ENCODE assay signal across 9 cellular contexts in the genomic region with DNA sequence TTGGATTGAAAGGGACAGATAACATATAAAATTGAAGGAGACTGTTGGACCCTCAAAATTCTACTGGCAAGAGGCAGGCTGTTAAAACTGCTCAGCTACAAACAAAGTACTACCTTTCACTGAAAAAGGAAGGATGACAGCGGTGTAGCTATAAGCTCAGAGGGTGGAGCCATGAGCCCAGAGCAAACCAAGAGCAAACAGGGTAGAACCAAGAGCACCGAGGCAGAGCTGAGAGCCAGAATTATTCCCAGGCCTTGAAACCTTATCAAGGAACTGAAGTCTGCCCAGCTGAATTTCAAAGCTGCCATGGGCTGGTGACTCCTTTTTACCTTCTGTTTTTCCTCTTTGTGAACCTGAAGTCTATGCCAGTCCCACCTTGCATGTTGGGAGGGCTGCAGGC.
DNase-seq lines count a peak whose midpoint lies in the region; TF ChIP-seq lines count a peak whose summit lies in the region.
"Had no signal": no experiment of that assay in that cellular context is flagged by ENCODE, and none has a peak within 500 bp of the region (broad histone marks: within the 10 kb centered on the region; RNA-seq: fewer than 3 reads in every experiment).

No MANE protein-coding gene starts in this region.

- no peak overlapping the region for H3K4me3 ChIP-seq in NB4 (ENCODE audit: low read depth, low read length)
- no peak overlapping the region for H3K4me3 ChIP-seq in testis
- H3K4me3 ChIP-seq: coronary artery had no signal

- no peak overlapping the region for H3K4me3 Mint-ChIP-seq in brain

- in situ Hi-C loops in G401 (cut with HindIII; ENCODE audit: low sequenced_read_pairs) = no loop called here

- WGBS in testis, 2 donors = 68 to 70% methylated on average over 2 of the region's 2 CpGs

- DNase-seq in NB4 (ENCODE audit: low read depth) (peak; percentile 44), testis (peak; percentile 16), NCI-H510A (lab: John Stamatoyannopoulos, UW) (no peak), G401 (ENCODE audit: low spot score) (no peak), NCI-H1105 (lab: John Stamatoyannopoulos, UW) (no peak)
- DNase-seq: activated CD8-positive, alpha-beta memory T cell treated with anti-CD3 and anti-CD28 coated beads, Interleukin-2, amount 50 U/mL, for 48 hours had no signal

- peaks cover 86% of the 10 kb centered on the region for H3K36me3 Mint-ChIP-seq in brain

- TF ChIP-seq POLR2A in NB4 (IDR thresholded peaks at IDR 0.05; ENCODE audit: extremely low read depth, insufficient read length) (no peak), testis (IDR thresholded peaks at IDR 0.05) (no peak)

- H3K9me3 ChIP-seq in testis = no peaks in the 10 kb centered on the region

- peak overlapping the region; percentile 38 for H3K27ac ChIP-seq in layer of hippocampus (ENCODE audit: low read depth, low read length)
- peak overlapping the region in 1 of 2 donors; percentile 70 for H3K27ac ChIP-seq in testis

- H3K27ac Mint-ChIP-seq in brain = peak overlapping the region in 4 of 5 experiments; percentile 50 to 92 (median 90)

- H3K4me1 Mint-ChIP-seq in brain = peaks cover 34% of the 10 kb centered on the region

- TF ChIP-seq CTCF in NB4 (IDR thresholded peaks at IDR 0.05; ENCODE audit: low read depth, low read length) (no peak), brain (conservative IDR thresholded peaks at IDR 0.05) (no peak), testis (IDR thresholded peaks at IDR 0.05) (no peak)

- H3K36me3 ChIP-seq in testis (ENCODE audit: low read depth, missing control alignments) = no peaks in the 10 kb centered on the region

- peaks cover 31% of the 10 kb centered on the region for H3K4me1 ChIP-seq in testis

- H3K27me3 ChIP-seq in layer of hippocampus (ENCODE audit: control insufficient read depth, insufficient read depth, low read length) (no peaks in the 10 kb centered on the region), testis (no peaks in the 10 kb centered on the region)

- intact Hi-C loops in testis (cut with DNase I; ENCODE audit: low total_unique reads) = no loop called here

- no peaks in the 10 kb centered on the region for H3K27me3 Mint-ChIP-seq in brain

- no peaks in the 10 kb centered on the region for H3K9me3 Mint-ChIP-seq in brain

Comparison
In these comparisons a context has a peak if more than half of its experiments do, and no peak if none do; other contexts are left out.
1. DNase-seq: peak in NB4 (single experiment) and testis (single experiment); none in NCI-H510A (single experiment), G401 (single experiment) and NCI-H1105 (single experiment).